In genomic region chr5:66118294-66118693, GRCh38 we compare ENCODE assay signal across 25 cellular contexts.
"Had no signal": no experiment of that assay in that cellular context is flagged by ENCODE, and none has a peak within 500 bp of the region (broad histone marks: within the 10 kb centered on the region; RNA-seq: fewer than 3 reads in every experiment).

No MANE protein-coding gene starts in this region.

- H3K9me3 ChIP-seq: adrenal gland, SJSA1 had no signal

- H3K27ac ChIP-seq: adrenal gland, SJSA1 had no signal

- H3K27me3 ChIP-seq: adrenal gland, SJSA1 had no signal

- ATAC-seq: activated CD4-positive, CD25-positive, alpha-beta regulatory T cell treated with anti-CD3 and anti-CD28 coated beads, Interleukin-2, amount 50 U/mL, for 24 hours; activated CD8-positive, alpha-beta T cell treated with anti-CD3 and anti-CD28 coated beads for 36 hours; activated T-cell treated with anti-CD3 and anti-CD28 coated beads, Interleukin-2, amount 50 U/mL, for 72 hours; Panc1; SK-N-SH treated with all-trans-retinoic acid at 6 μM for 48 hours had no signal

- H3K4me3 ChIP-seq: adrenal gland, SJSA1 had no signal

- H3K4me1 ChIP-seq: adrenal gland had no signal

- DNase-seq: activated CD4-positive, alpha-beta T cell treated with anti-CD3 and anti-CD28 coated beads for 4 hours; activated CD8-positive, alpha-beta memory T cell treated with anti-CD3 and anti-CD28 coated beads, Interleukin-2, amount 50 U/mL, for 4 hours; activated CD8-positive, alpha-beta T cell treated with anti-CD3 and anti-CD28 coated beads for 36 hours; activated gamma-delta T cell treated with Interleukin-2 at 50 U/mL for 16 hours; activated naive CD4-positive, alpha-beta T cell treated with anti-CD3 and anti-CD28 coated beads, Interleukin-2, amount 50 U/mL, for 16 hours; activated naive CD8-positive, alpha-beta T cell treated with anti-CD3 and anti-CD28 coated beads, Interleukin-2, amount 10 ng/mL, durations not matched to agents 7 days and 5 days; activated T-cell treated with anti-CD3 and anti-CD28 coated beads, Interleukin-2, amount 50 U/mL, for 72 hours; adrenal gland; MM.1S; NCI-H1105 treated with DMSO at 0.1 percent for 48 hours; NCI-H1436 treated with DMSO at 0.1 percent for 48 hours; NCI-H2029; NCI-H2107; NCI-H2171 treated with DMSO at 0.1 percent for 48 hours; NCI-H345; NCI-H524; NCI-H748 treated with DMSO at 0.1 percent for 48 hours; OCI-M1; RPMI8226; SHP77; SW 1271 had no signal

- H3K36me3 ChIP-seq: adrenal gland, SJSA1 had no signal
